Comparison of ENCODE assay signal across 8 cellular contexts in genomic region chr1:192516776-192517297, GRCh38. TPM values are rescaled to one million over a fixed set of nuclear protein-coding genes. Genes with fewer than 3 reads are reported as not detected.
DNase-seq lines count a peak whose midpoint lies in the region; ATAC-seq and TF ChIP-seq lines count a peak whose summit lies in the region.

No MANE protein-coding gene starts in this region.

- peaks cover 6% of the 10 kb centered on the region; the same call in 1 of the 2 replicates for H4K20me1 ChIP-seq in OCI-LY7 (ENCODE audit: insufficient read depth, low read length)

- H3K4me1 ChIP-seq in OCI-LY7 (ENCODE audit: insufficient read depth, low read length, poor library complexity, severe bottlenecking): peaks cover 39% of the 10 kb centered on the region

- peak overlapping the region; percentile 89 for H3K4me2 ChIP-seq in OCI-LY7 (ENCODE audit: low read length)

- H3K36me3 ChIP-seq in OCI-LY7 (ENCODE audit: insufficient read depth, low read length): no peaks in the 10 kb centered on the region

- H3K9me3 ChIP-seq in OCI-LY7 (ENCODE audit: low read length): no peaks in the 10 kb centered on the region

- no peaks in the 10 kb centered on the region for H3K9me2 ChIP-seq in OCI-LY7 (ENCODE audit: insufficient read depth, low read length)

- DNase-seq in OCI-LY7 (ENCODE audit: low spot score): peak; percentile 89
- DNase-seq in activated naive CD4-positive, alpha-beta T cell treated with anti-CD3 and anti-CD28 coated beads for 36 hours: peak; percentile 76
- peak; percentile 89 for DNase-seq in naive B cell
- DNase-seq in DMS 273 treated with DMSO at 0.1 percent for 48 hours (lab: John Stamatoyannopoulos, UW): no peak
- no peak for DNase-seq in NCI-H146 (lab: John Stamatoyannopoulos, UW)
- no peak for DNase-seq in NCI-H1417 treated with DMSO at 0.1 percent for 48 hours (lab: John Stamatoyannopoulos, UW)

- peak overlapping the region; percentile 46 for H3K27ac ChIP-seq in OCI-LY7 (ENCODE audit: low read depth, low read length, poor library complexity, severe bottlenecking)

- peak overlapping the region; percentile 79 for H3K27ac Mint-ChIP-seq in activated naive CD4-positive, alpha-beta T cell treated with anti-CD3 and anti-CD28 coated beads for 36 hours
- peak overlapping the region; percentile 80 to 97 (median 94) for H3K27ac Mint-ChIP-seq in naive B cell

- intact Hi-C loops in OCI-LY7 (cut with micrococcal nuclease; ENCODE audit: unreplicated experiment): loop anchor here (2.0 to 5.0 kb wide), 3 partner anchors 40 to 92 kb away; no protein-coding TSS in a partner anchor
- intact Hi-C loops in activated naive CD4-positive, alpha-beta T cell treated with anti-CD3 and anti-CD28 coated beads for 36 hours (cut with micrococcal nuclease): loop anchor here (1.0 to 10.0 kb wide), 14 partner anchors 14 to 1775 kb away; partner anchors contain the start of genes CDC73, RGS1 and RGS2

- CTCF ChIA-PET in OCI-LY7 (lab: Charles Lee; ENCODE audit: unreplicated experiment): interaction anchor here (0.6 kb wide), 2 partner anchors 23 to 33 kb away, joined by 3 read pairs; no protein-coding TSS in a partner anchor
- CTCF ChIA-PET in activated naive CD4-positive, alpha-beta T cell treated with anti-CD3 and anti-CD28 coated beads for 36 hours (lab: Charles Lee): interaction anchor here (1.0 to 1.8 kb wide), 5 partner anchors 22 to 65 kb away, joined by 3 to 6 read pairs (median 4); no protein-coding TSS in a partner anchor

- peak overlapping the region; percentile 66 for H3K4me3 Mint-ChIP-seq in activated naive CD4-positive, alpha-beta T cell treated with anti-CD3 and anti-CD28 coated beads for 36 hours
- peak overlapping the region; percentile 18 to 85 (median 74) for H3K4me3 Mint-ChIP-seq in naive B cell

- peak; percentile 99 for ATAC-seq in GM18873 (IDR thresholded peaks at IDR 0.05; ENCODE audit: low FRiP score, unreplicated experiment)
- ATAC-seq in HG02938 (IDR thresholded peaks at IDR 0.05; ENCODE audit: unreplicated experiment): peak; percentile 96
- ATAC-seq in naive B cell (ENCODE audit: low read depth in 2 of 2): peak; percentile 97 to 99

- no TSS peak for BruUV-seq in OCI-LY7 (replicated peaks; lab: Mats Ljungman, UMichigan)

- H2AFZ ChIP-seq in OCI-LY7 (ENCODE audit: low read length): peak overlapping the region; percentile 55; the same call in 1 of the 2 replicates

- no peaks in the 10 kb centered on the region for H3K79me2 ChIP-seq in OCI-LY7 (ENCODE audit: insufficient read depth, low read depth, low read length)

- POLR2A ChIA-PET in OCI-LY7 (lab: Charles Lee): interaction anchor here (0.6 to 3.5 kb wide), 16 partner anchors 8 to 574 kb away, joined by 3 to 26 read pairs (median 4); no protein-coding TSS in a partner anchor

- no peaks in the 10 kb centered on the region for H3K27me3 Mint-ChIP-seq in activated naive CD4-positive, alpha-beta T cell treated with anti-CD3 and anti-CD28 coated beads for 36 hours (ENCODE audit: low read depth)
- peaks cover 27 to 41% (median 37%) of the 10 kb centered on the region in 3 donors for H3K27me3 Mint-ChIP-seq in naive B cell

- H3K36me3 Mint-ChIP-seq in activated naive CD4-positive, alpha-beta T cell treated with anti-CD3 and anti-CD28 coated beads for 36 hours (ENCODE audit: low read depth): no peaks in the 10 kb centered on the region
- no peaks in the 10 kb centered on the region for H3K36me3 Mint-ChIP-seq in naive B cell

- peak overlapping the region; percentile 58 for H3K4me3 ChIP-seq in OCI-LY7 (ENCODE audit: low read depth, low read length, poor library complexity, severe bottlenecking)

- TF ChIP-seq CTCF in OCI-LY7 (conservative IDR thresholded peaks at IDR 0.05; ENCODE audit: low read length): no peak

- H3K9me3 Mint-ChIP-seq in activated naive CD4-positive, alpha-beta T cell treated with anti-CD3 and anti-CD28 coated beads for 36 hours: no peaks in the 10 kb centered on the region
- H3K9me3 Mint-ChIP-seq in naive B cell: peaks cover 0 to 2% (median 0%) of the 10 kb centered on the region in 7 donors

- H3K4me1 Mint-ChIP-seq in activated naive CD4-positive, alpha-beta T cell treated with anti-CD3 and anti-CD28 coated beads for 36 hours (ENCODE audit: low read depth): peaks cover 53% of the 10 kb centered on the region
- H3K4me1 Mint-ChIP-seq in naive B cell: peaks cover 28 to 61% (median 38%) of the 10 kb centered on the region in 3 donors

RNA-seq across cellular contexts. Expression of gene RGS1, which starts 58.7 kb away (rescaled TPM):
- total RNA-seq in OCI-LY7 (2014; rRNA removed; shearing (Covaris generic)): 0.79 and 0.85 TPM in 2 replicates
- 0.37 TPM in 1 of 2 replicates, not detected in the other for total RNA-seq in OCI-LY7 (2022)
- total RNA-seq in activated naive CD4-positive, alpha-beta T cell treated with anti-CD3 and anti-CD28 coated beads for 36 hours: 1 to 10 TPM; 4.4 to 6.0 TPM
- polyA plus RNA-seq in naive B cell (ENCODE audit: low read depth in 6 of 6): 100 to 1,000 TPM in 4 of 6 donors, 10 to 100 TPM in 2; 55.5 to 355 (median 116) TPM

Comparison
In these comparisons a context has a peak if more than half of its experiments do, and no peak if none do; other contexts are left out.
1. DNase-seq: peak in OCI-LY7 (single experiment), activated naive CD4-positive, alpha-beta T cell treated with anti-CD3 and anti-CD28 coated beads for 36 hours (single experiment) and naive B cell (single experiment); none in DMS 273 treated with DMSO at 0.1 percent for 48 hours (single experiment), NCI-H146 (single experiment) and NCI-H1417 treated with DMSO at 0.1 percent for 48 hours (single experiment).
2. Peak in every context shown above with its lines, with median percentiles within 50 percentile points of each other: ATAC-seq.